ENCODE assay signal across 1 cellular context in genomic region chr6:56669585-56669984, GRCh38.
TF ChIP-seq lines count a peak whose summit lies in the region.

No MANE protein-coding gene starts in this region.

TF ChIP-seq in IMR-90, 13 proteins besides CTCF, POLR2A, EP300 and RAD21:
- TF ChIP-seq MAFK (IDR thresholded peaks at IDR 0.05; ENCODE audit: low read depth, low read length) = no peak
- no peak for TF ChIP-seq BHLHE40 (IDR thresholded peaks at IDR 0.05; ENCODE audit: low read depth, low read length)
- TF ChIP-seq FOS (IDR thresholded peaks at IDR 0.05; ENCODE audit: low read depth, low read length) = no peak
- TF ChIP-seq ELK1 (IDR thresholded peaks at IDR 0.05; ENCODE audit: borderline replicate concordance, low read depth, low read length) = no peak
- TF ChIP-seq RCOR1 (IDR thresholded peaks at IDR 0.05; ENCODE audit: insufficient replicate concordance, low read length) = no peak
- no peak for TF ChIP-seq RFX5 (IDR thresholded peaks at IDR 0.05; ENCODE audit: low read depth, low read length)
- no peak for TF ChIP-seq CEBPB (IDR thresholded peaks at IDR 0.05; ENCODE audit: low read depth, low read length)
- no peak for TF ChIP-seq MXI1 (IDR thresholded peaks at IDR 0.05; ENCODE audit: borderline replicate concordance, low read depth, low read length)
- TF ChIP-seq NFE2L2 (IDR thresholded peaks at IDR 0.05; ENCODE audit: low read depth, low read length) = no peak
